Comparison of ENCODE assay signal across 14 cellular contexts in genomic region chr16:6558133-6558532, GRCh38.
DNase-seq lines count a peak whose midpoint lies in the region; ATAC-seq, FAIRE-seq and TF ChIP-seq lines count a peak whose summit lies in the region.
"Had no signal": no experiment of that assay in that cellular context is flagged by ENCODE, and none has a peak within 500 bp of the region (broad histone marks: within the 10 kb centered on the region; RNA-seq: fewer than 3 reads in every experiment).

No MANE protein-coding gene starts in this region.

- no peak for ATAC-seq in pancreas
- ATAC-seq: A549 had no signal

- no peak for FAIRE-seq in pancreas (lab: Jason Lieb, UNC)
- FAIRE-seq: A549 had no signal

- DNase-seq in NCI-H146 (lab: John Stamatoyannopoulos, UW) (peak; percentile 64), NT2/D1 (ENCODE audit: low read depth, low spot score) (peak; percentile 84), iPS-NIHi11 (ENCODE audit: low spot score) (peak; percentile 70), RKO (ENCODE audit: low spot score) (no peak), NCI-H446 (lab: John Stamatoyannopoulos, UW) (no peak), activated T-cell treated with anti-CD3 and anti-CD28 coated beads for 4 hours (no peak), pancreas (no peak)
- DNase-seq: COR-L47, GOT3, NCI-H345, NCI-H82, SIG-M5 had no signal

- H3K36me3 ChIP-seq in ES-I3 (ENCODE audit: insufficient read depth, low read length) (no peaks in the 10 kb centered on the region), NT2/D1 (ENCODE audit: insufficient read depth, insufficient read length, low read length) (no peaks in the 10 kb centered on the region), pancreas (no peaks in the 10 kb centered on the region)

- H3K9me3 ChIP-seq in ES-I3 (ENCODE audit: control insufficient read depth, insufficient read depth, low read length) (peaks cover 2% of the 10 kb centered on the region; the same call in 1 of the 2 replicates), NT2/D1 (ENCODE audit: insufficient read depth, low read length) (no peaks in the 10 kb centered on the region), pancreas (no peaks in the 10 kb centered on the region)
- H3K9me3 ChIP-seq: A549 had no signal

- TF ChIP-seq CTCF in pancreas (IDR thresholded peaks at IDR 0.05), result no peak

- 10 to 16% methylated on average over 8 of the region's 8 CpGs for WGBS in pancreas, 2 donors

- H3K27ac ChIP-seq in pancreas, result no peak overlapping the region
- H3K27ac ChIP-seq: A549 had no signal

- intact Hi-C loops in pancreas (cut with DNase I), result no loop called here

- peak overlapping the region; percentile 1; the same call in 1 of the 2 replicates for H3K9ac ChIP-seq in ES-I3 (ENCODE audit: low read depth, low read length)
- H3K9ac ChIP-seq in NT2/D1 (ENCODE audit: insufficient read length, low read depth), result no peak overlapping the region

- H3K4me3 ChIP-seq in NT2/D1 (ENCODE audit: insufficient read length, low read depth) (no peak overlapping the region), pancreas (no peak overlapping the region)
- H3K4me3 ChIP-seq: A549 had no signal

- H3K4me1 ChIP-seq in ES-I3 (ENCODE audit: insufficient read depth, low read length) (peaks cover 27% of the 10 kb centered on the region), NT2/D1 (ENCODE audit: insufficient read depth, insufficient read length) (peaks cover 2% of the 10 kb centered on the region), pancreas (no peaks in the 10 kb centered on the region)
- H3K4me1 ChIP-seq: A549 had no signal

- H3K27me3 ChIP-seq in NT2/D1 (ENCODE audit: insufficient read depth, insufficient read length), result no peaks in the 10 kb centered on the region
- H3K27me3 ChIP-seq in pancreas, result peaks cover 0 to 9% (median 0%) of the 10 kb centered on the region in 4 donors

Comparison
In these comparisons a context has a peak if more than half of its experiments do, and no peak if none do; other contexts are left out.
1. DNase-seq: peak in NCI-H146 (single experiment), NT2/D1 (single experiment) and iPS-NIHi11 (single experiment); none in RKO (single experiment), NCI-H446 (0 of 2), activated T-cell treated with anti-CD3 and anti-CD28 coated beads for 4 hours (single experiment) and pancreas (0 of 6).